16 cellular contexts compared by ENCODE assay signal in the genomic region with DNA sequence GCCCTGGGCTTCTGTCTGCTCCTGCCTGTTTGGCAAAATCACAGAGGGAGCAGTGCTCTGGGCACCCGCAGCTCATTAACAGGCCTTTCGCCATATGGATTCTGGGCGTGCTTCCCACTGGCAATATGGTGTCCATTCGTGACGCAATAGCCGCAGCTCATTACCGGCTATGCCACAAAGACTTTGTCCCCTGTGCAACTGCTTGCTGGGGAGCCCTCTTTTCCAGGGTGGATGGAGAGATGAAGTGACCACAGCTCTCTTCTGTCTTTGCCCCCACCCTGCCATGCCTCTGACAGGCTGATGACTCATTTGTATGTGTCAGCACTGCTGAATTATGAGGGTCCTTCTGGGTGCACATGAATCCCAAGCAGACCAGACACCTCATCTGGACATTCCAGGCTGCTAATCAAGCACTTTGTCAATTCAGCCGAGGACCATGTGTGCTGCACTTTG.
DNase-seq lines count a peak whose midpoint lies in the region; ATAC-seq and TF ChIP-seq lines count a peak whose summit lies in the region.
"Had no signal": no experiment of that assay in that cellular context is flagged by ENCODE, and none has a peak within 500 bp of the region (broad histone marks: within the 10 kb centered on the region; RNA-seq: fewer than 3 reads in every experiment).

No MANE protein-coding gene starts in this region.

- in situ Hi-C loops in GM23248 (cut with MboI) = no loop called here

- peaks cover 33% of the 10 kb centered on the region for H3K4me1 ChIP-seq in GM23248 (ENCODE audit: insufficient read depth)
- peaks cover 10 to 15% of the 10 kb centered on the region in 2 experiments; a peak in 3 of 4 replicates for H3K4me1 ChIP-seq in SK-N-SH (ENCODE audit: control insufficient read depth in 1 of 2, insufficient read depth in 2 of 2, low read depth in 1 of 2, low read length in 1 of 2)
- peaks cover 0 to 7% (median 0%) of the 10 kb centered on the region in 4 donors for H3K4me1 ChIP-seq in upper lobe of left lung
- H3K4me1 ChIP-seq: lower lobe of right lung, parathyroid adenoma had no signal

- TF ChIP-seq EP300 in SK-N-SH (IDR thresholded peaks at IDR 0.05; ENCODE audit: borderline replicate concordance in 1 of 2, low read depth in 1 of 2, low read length in 1 of 2) (peak; percentile 69 to 97; a peak in 3 of 4 replicates), upper lobe of left lung (IDR thresholded peaks at IDR 0.05) (no peak)

- H3K9me3 ChIP-seq in GM23248 (ENCODE audit: low read depth) (no peaks in the 10 kb centered on the region), SK-N-SH (no peaks in the 10 kb centered on the region), upper lobe of left lung (no peaks in the 10 kb centered on the region)
- H3K9me3 ChIP-seq: lower lobe of right lung had no signal

- H3K4me2 ChIP-seq in GM23248 (ENCODE audit: unreplicated experiment) = peak overlapping the region; percentile 36
- peak overlapping the region; percentile 51 for H3K4me2 ChIP-seq in SK-N-SH

- H3K27me3 ChIP-seq in GM23248 (replicated peaks; ENCODE audit: insufficient read depth) (no peaks in the 10 kb centered on the region), SK-N-SH (ENCODE audit: insufficient read depth) (no peaks in the 10 kb centered on the region), upper lobe of left lung (no peaks in the 10 kb centered on the region)
- H3K27me3 ChIP-seq: cardiac muscle cell had no signal

- TF ChIP-seq CTCF in SK-N-SH (IDR thresholded peaks at IDR 0.05) (no peak), upper lobe of left lung (IDR thresholded peaks at IDR 0.05) (no peak)

- POLR2A ChIA-PET in SK-N-SH (lab: Yijun Ruan, JAX) = no interaction called here

- no peak for TF ChIP-seq RAD21 in SK-N-SH (IDR thresholded peaks at IDR 0.05; ENCODE audit: low read length)

- H4K20me1 ChIP-seq in GM23248 (ENCODE audit: insufficient read depth) = no peaks in the 10 kb centered on the region
- no peaks in the 10 kb centered on the region for H4K20me1 ChIP-seq in SK-N-SH (ENCODE audit: insufficient read depth)

- H3K9ac ChIP-seq in GM23248 (peak overlapping the region; percentile 67), SK-N-SH (peak overlapping the region; percentile 41; the same call in 1 of the 2 replicates)
- H3K9ac ChIP-seq: parathyroid adenoma had no signal

- H3K27ac ChIP-seq in GM23248 (peak overlapping the region; percentile 87), SK-N-SH (ENCODE audit: low read depth in 2 of 2, low read length in 1 of 2) (peak overlapping the region; percentile 76 to 86), upper lobe of left lung (no peak overlapping the region)
- H3K27ac ChIP-seq: cardiac muscle cell, lower lobe of right lung, parathyroid adenoma, VCaP had no signal

- no peaks in the 10 kb centered on the region for H3K79me2 ChIP-seq in GM23248 (ENCODE audit: insufficient read depth)
- H3K79me2 ChIP-seq in SK-N-SH (ENCODE audit: insufficient read depth) = no peaks in the 10 kb centered on the region
- H3K79me2 ChIP-seq: parathyroid adenoma had no signal

- 0 to 5% methylated on average over 8 of the region's 8 CpGs for WGBS in GM23248 (ENCODE audit: low coverage in 1 of 2, low lambda C conversion rate in 2 of 2, missing lambda C conversion rate in 2 of 2), 2 experiments
- 4% methylated on average over 4 of the region's 8 CpGs for WGBS in SK-N-SH (ENCODE audit: low lambda C conversion rate)
- 82 to 90% methylated on average over 7 to 8 of the region's 8 CpGs for WGBS in upper lobe of left lung, 2 donors

- H3K36me3 ChIP-seq in GM23248 (ENCODE audit: low read depth) (no peaks in the 10 kb centered on the region), SK-N-SH (replicated peaks in 1 of 2; ENCODE audit: control insufficient read depth in 1 of 2, insufficient read depth in 2 of 2, low read length in 1 of 2) (no peaks in the 10 kb centered on the region), upper lobe of left lung (no peaks in the 10 kb centered on the region)
- H3K36me3 ChIP-seq: lower lobe of right lung had no signal

- CTCF ChIA-PET in SK-N-SH (lab: Yijun Ruan, JAX) = interaction anchor here (1.2 to 1.3 kb wide), 2 partner anchors 78 to 641 kb away, joined by 3 to 4 read pairs; no protein-coding TSS in a partner anchor

- H2AFZ ChIP-seq in GM23248 (peak overlapping the region; percentile 43; the same call in 1 of the 2 replicates), SK-N-SH (ENCODE audit: low read depth) (no peak overlapping the region)
- H2AFZ ChIP-seq: parathyroid adenoma had no signal

- TF ChIP-seq POLR2A in upper lobe of left lung (IDR thresholded peaks at IDR 0.05) = no peak

- DNase-seq in GM23248 (peak; percentile 94), SK-N-SH (peak; percentile 52), fibroblast of peridontal ligament (ENCODE audit: extremely low read depth) (peak; percentile 82), stromal cell of bone marrow (ENCODE audit: low read depth) (peak; percentile 64), KG1 (lab: John Stamatoyannopoulos, UW) (no peak), upper lobe of left lung (no peak)
- DNase-seq: KBM-7; lower lobe of right lung; NCI-H2081; stimulated activated CD4-positive, alpha-beta T cell treated with anti-CD3 and anti-CD28 coated beads, Interleukin-1b, Interleukin-23, amount 100 ng/mL, for 48 hours; stimulated activated naive B cell treated with anti-CD40 and anti-IgM and Interleukin-4, amounts not matched to agents 10 μg/mL and 1 μg/mL and 100 μg/mL, for 72 hours had no signal

- H3K4me3 ChIP-seq in GM23248 (peak overlapping the region; percentile 7; the same call in 1 of the 2 replicates), SK-N-SH (ENCODE audit: low read depth in 2 of 2, low read length in 1 of 2) (0 out of 4 replicates have a peak overlapping the region, but pooled peaks of 1 of the 2 experiments have one; percentile 8), upper lobe of left lung (no peak overlapping the region)
- H3K4me3 ChIP-seq: cardiac muscle cell, lower lobe of right lung had no signal

- H3F3A ChIP-seq in GM23248 (ENCODE audit: insufficient read depth) (peaks cover 23% of the 10 kb centered on the region), SK-N-SH (replicated peaks; ENCODE audit: insufficient read depth) (peaks cover 21% of the 10 kb centered on the region)

- ATAC-seq in upper lobe of left lung (ENCODE audit: low FRiP score in 2 of 2) (no peak), GM21390 (IDR thresholded peaks at IDR 0.05; ENCODE audit: unreplicated experiment) (no peak)
- ATAC-seq: Panc1; stimulated activated naive B cell treated with anti-CD40 and anti-IgM and Interleukin-4, amounts not matched to agents 10 μg/mL and 1 μg/mL and 100 μg/mL, for 72 hours had no signal

- H3K9me2 ChIP-seq in GM23248 (ENCODE audit: insufficient read depth) = no peaks in the 10 kb centered on the region
- H3K9me2 ChIP-seq in SK-N-SH = no peaks in the 10 kb centered on the region

TF ChIP-seq in SK-N-SH, 30 proteins besides CTCF, POLR2A, EP300 and RAD21 (continues in another document):
- TF ChIP-seq MXI1 (IDR thresholded peaks at IDR 0.05; ENCODE audit: low read depth, low read length) (no peak), GABPA (IDR thresholded peaks at IDR 0.05; ENCODE audit: low read depth) (no peak), NFIC (IDR thresholded peaks at IDR 0.05; ENCODE audit: borderline replicate concordance) (peak; percentile 88), FOXJ3 (CRISPR knock-in tag; IDR thresholded peaks at IDR 0.05) (no peak), POLR2AphosphoS5 (IDR thresholded peaks at IDR 0.05; ENCODE audit: low read depth, low read length) (peak; percentile 90), NRF1 (IDR thresholded peaks at IDR 0.05; ENCODE audit: low read depth, low read length) (no peak), EZH2phosphoT487 (IDR thresholded peaks at IDR 0.05; ENCODE audit: borderline replicate concordance, low read depth) (no peak), SMC3 (IDR thresholded peaks at IDR 0.05; ENCODE audit: low read depth, low read length) (no peak), RXRA (IDR thresholded peaks at IDR 0.05; ENCODE audit: borderline replicate concordance, low read depth) (peak; percentile 99), FOSL2 (IDR thresholded peaks at IDR 0.05; ENCODE audit: borderline replicate concordance, low read depth) (peak; percentile 99)
- TF ChIP-seq, protein P1, sequence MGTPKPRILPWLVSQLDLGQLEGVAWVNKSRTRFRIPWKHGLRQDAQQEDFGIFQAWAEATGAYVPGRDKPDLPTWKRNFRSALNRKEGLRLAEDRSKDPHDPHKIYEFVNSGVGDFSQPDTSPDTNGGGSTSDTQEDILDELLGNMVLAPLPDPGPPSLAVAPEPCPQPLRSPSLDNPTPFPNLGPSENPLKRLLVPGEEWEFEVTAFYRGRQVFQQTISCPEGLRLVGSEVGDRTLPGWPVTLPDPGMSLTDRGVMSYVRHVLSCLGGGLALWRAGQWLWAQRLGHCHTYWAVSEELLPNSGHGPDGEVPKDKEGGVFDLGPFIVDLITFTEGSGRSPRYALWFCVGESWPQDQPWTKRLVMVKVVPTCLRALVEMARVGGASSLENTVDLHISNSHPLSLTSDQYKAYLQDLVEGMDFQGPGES (IDR thresholded peaks at IDR 0.05; ENCODE audit: low read depth, low read length) = no peak
- TF ChIP-seq, protein P2, sequence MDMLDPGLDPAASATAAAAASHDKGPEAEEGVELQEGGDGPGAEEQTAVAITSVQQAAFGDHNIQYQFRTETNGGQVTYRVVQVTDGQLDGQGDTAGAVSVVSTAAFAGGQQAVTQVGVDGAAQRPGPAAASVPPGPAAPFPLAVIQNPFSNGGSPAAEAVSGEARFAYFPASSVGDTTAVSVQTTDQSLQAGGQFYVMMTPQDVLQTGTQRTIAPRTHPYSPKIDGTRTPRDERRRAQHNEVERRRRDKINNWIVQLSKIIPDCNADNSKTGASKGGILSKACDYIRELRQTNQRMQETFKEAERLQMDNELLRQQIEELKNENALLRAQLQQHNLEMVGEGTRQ (IDR thresholded peaks at IDR 0.05; ENCODE audit: borderline replicate concordance, low read depth, low read length) = no peak
- TF ChIP-seq, protein P3, sequence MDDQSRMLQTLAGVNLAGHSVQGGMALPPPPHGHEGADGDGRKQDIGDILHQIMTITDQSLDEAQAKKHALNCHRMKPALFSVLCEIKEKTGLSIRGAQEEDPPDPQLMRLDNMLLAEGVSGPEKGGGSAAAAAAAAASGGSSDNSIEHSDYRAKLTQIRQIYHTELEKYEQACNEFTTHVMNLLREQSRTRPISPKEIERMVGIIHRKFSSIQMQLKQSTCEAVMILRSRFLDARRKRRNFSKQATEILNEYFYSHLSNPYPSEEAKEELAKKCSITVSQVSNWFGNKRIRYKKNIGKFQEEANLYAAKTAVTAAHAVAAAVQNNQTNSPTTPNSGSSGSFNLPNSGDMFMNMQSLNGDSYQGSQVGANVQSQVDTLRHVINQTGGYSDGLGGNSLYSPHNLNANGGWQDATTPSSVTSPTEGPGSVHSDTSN (IDR thresholded peaks at IDR 0.05) = peak; percentile 99

Comparison
In these comparisons a context has a peak if more than half of its experiments do, and no peak if none do; other contexts are left out.
1. DNase-seq: peak in GM23248 (single experiment), SK-N-SH (single experiment), fibroblast of peridontal ligament (single experiment) and stromal cell of bone marrow (single experiment); none in KG1 (single experiment) and upper lobe of left lung (0 of 2).
2. H3K27ac ChIP-seq: peak in GM23248 (single experiment) and SK-N-SH (2 of 2); none in upper lobe of left lung (0 of 4).